ENCODE assay signal across 8 cellular contexts in the genomic region with DNA sequence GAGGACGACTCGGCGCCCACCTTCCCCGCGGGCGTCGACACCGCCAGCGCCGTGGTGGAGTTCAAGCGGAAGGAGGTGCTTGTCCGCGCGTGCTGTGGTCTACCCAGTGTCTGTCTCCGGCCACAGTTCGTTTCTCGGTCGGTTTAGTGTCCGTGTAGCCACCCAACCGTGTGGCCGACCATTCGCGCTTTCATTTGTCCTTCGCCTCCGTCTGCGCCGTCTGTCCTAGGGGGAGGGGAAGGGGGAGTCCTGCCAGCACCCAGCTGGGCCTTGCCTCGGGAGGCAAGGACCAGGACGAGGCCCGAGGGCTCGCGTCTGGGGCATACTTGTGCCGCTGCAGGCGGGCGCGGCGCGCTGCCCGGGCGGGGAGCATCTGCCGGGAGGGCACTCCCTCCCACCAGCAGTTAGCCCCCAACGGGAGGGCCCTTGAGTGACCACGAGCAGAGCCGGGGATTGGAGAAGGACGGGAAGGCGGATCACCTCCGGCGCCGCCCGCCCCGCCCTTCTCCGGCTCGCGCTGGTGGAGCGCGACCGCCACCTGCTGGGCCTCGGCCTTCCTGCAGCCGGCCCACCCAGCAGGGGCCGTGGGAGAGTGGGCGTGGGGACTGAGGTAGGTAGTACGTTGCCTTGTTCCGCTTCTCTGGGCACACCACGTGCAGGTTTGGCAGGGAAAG. TPM values are rescaled to one million over a fixed set of nuclear protein-coding genes. Genes with fewer than 3 reads are reported as not detected.
A peak's percentile ranks its signal among the peaks of the same experiment; 100 is the strongest.
DNase-seq lines count a peak whose midpoint lies in the region; ATAC-seq and TF ChIP-seq lines count a peak whose summit lies in the region.

No MANE protein-coding gene starts in this region.

- no peak overlapping the region for H3K9ac ChIP-seq in SK-N-MC (ENCODE audit: insufficient read length)

- H3K4me1 Mint-ChIP-seq in activated naive CD4-positive, alpha-beta T cell treated with anti-CD3 and anti-CD28 coated beads, Interleukin-2, amount 10 ng/mL, durations not matched to agents 7 days and 5 days: peaks cover 28% of the 10 kb centered on the region
- no peaks in the 10 kb centered on the region for H3K4me1 Mint-ChIP-seq in glutamatergic neuron (ENCODE audit: low read depth, unreplicated experiment)

- peak; percentile 81 for ATAC-seq in GM21529 (IDR thresholded peaks at IDR 0.05; ENCODE audit: unreplicated experiment)

- CTCF ChIA-PET in activated naive CD4-positive, alpha-beta T cell treated with anti-CD3 and anti-CD28 coated beads, Interleukin-2, amount 10 ng/mL, durations not matched to agents 7 days and 5 days (lab: Charles Lee): interaction anchor here (0.8 to 2.0 kb wide), 7 partner anchors 9 to 351 kb away, joined by 3 to 9 read pairs (median 3); no protein-coding TSS in a partner anchor

- no peaks in the 10 kb centered on the region for H3K9me3 Mint-ChIP-seq in activated naive CD4-positive, alpha-beta T cell treated with anti-CD3 and anti-CD28 coated beads, Interleukin-2, amount 10 ng/mL, durations not matched to agents 7 days and 5 days
- peaks cover 12% of the 10 kb centered on the region for H3K9me3 Mint-ChIP-seq in glutamatergic neuron (ENCODE audit: unreplicated experiment)

- no peak overlapping the region for H3K27ac ChIP-seq in SK-N-MC

- H3K27me3 Mint-ChIP-seq in activated naive CD4-positive, alpha-beta T cell treated with anti-CD3 and anti-CD28 coated beads, Interleukin-2, amount 10 ng/mL, durations not matched to agents 7 days and 5 days: peaks cover 56% of the 10 kb centered on the region
- H3K27me3 Mint-ChIP-seq in glutamatergic neuron (ENCODE audit: unreplicated experiment): peaks cover 11% of the 10 kb centered on the region

- peak; percentile 99 for TF ChIP-seq CTCF in glutamatergic neuron (IDR thresholded peaks at IDR 0.05; ENCODE audit: partially characterized antibody, unreplicated experiment)

- DNase-seq in DMS79 treated with DMSO at 0.1 percent for 48 hours (lab: John Stamatoyannopoulos, UW): peak; percentile 58
- DNase-seq in HuH-7.5 (ENCODE audit: low spot score): peak; percentile 58
- no peak for DNase-seq in SK-N-MC (ENCODE audit: low read depth, low spot score)
- DNase-seq in activated naive CD4-positive, alpha-beta T cell treated with anti-CD3 and anti-CD28 coated beads, Interleukin-2, amount 10 ng/mL, durations not matched to agents 7 days and 5 days: peak; percentile 81
- peak; percentile 86 for DNase-seq in glutamatergic neuron
- DNase-seq in occipital lobe (lab: John Stamatoyannopoulos, UW): peak; percentile 58
- DNase-seq in superior temporal gyrus (ENCODE audit: extremely low spot score): peak; percentile 61

- peak overlapping the region; percentile 64 for H3K4me3 Mint-ChIP-seq in activated naive CD4-positive, alpha-beta T cell treated with anti-CD3 and anti-CD28 coated beads, Interleukin-2, amount 10 ng/mL, durations not matched to agents 7 days and 5 days
- peak overlapping the region; percentile 78 for H3K4me3 Mint-ChIP-seq in glutamatergic neuron (ENCODE audit: unreplicated experiment)

- peak overlapping the region; percentile 70 for H3K4me3 ChIP-seq in SK-N-MC

- H3K36me3 Mint-ChIP-seq in activated naive CD4-positive, alpha-beta T cell treated with anti-CD3 and anti-CD28 coated beads, Interleukin-2, amount 10 ng/mL, durations not matched to agents 7 days and 5 days: no peaks in the 10 kb centered on the region
- no peaks in the 10 kb centered on the region for H3K36me3 Mint-ChIP-seq in glutamatergic neuron (ENCODE audit: unreplicated experiment)

- no peaks in the 10 kb centered on the region for H3K9me3 ChIP-seq in SK-N-MC (ENCODE audit: low read depth, low read length)

- H3K27ac Mint-ChIP-seq in activated naive CD4-positive, alpha-beta T cell treated with anti-CD3 and anti-CD28 coated beads, Interleukin-2, amount 10 ng/mL, durations not matched to agents 7 days and 5 days: no peak overlapping the region
- no peak overlapping the region for H3K27ac Mint-ChIP-seq in glutamatergic neuron (ENCODE audit: unreplicated experiment)

- H3K36me3 ChIP-seq in SK-N-MC (ENCODE audit: insufficient read depth, low read length): no peaks in the 10 kb centered on the region

RNA-seq across cellular contexts. Expression of gene RET, which starts 28.4 kb away (rescaled TPM):
- total RNA-seq in glutamatergic neuron (ENCODE audit: unreplicated experiment) (34.7 TPM), occipital lobe (0.94 TPM)

RNA-seq across cellular contexts. Expression of gene CSGALNACT2, which starts 33.0 kb away (rescaled TPM):
- total RNA-seq in glutamatergic neuron (ENCODE audit: unreplicated experiment): 28.3 TPM
- total RNA-seq in occipital lobe: 68.3 TPM

Comparison
In these comparisons a context has a peak if more than half of its experiments do, and no peak if none do; other contexts are left out.
1. RNA of gene RET, which starts 28.4 kb away (total RNA-seq): 34.7 TPM in glutamatergic neuron (single experiment); 0.94 TPM in occipital lobe (single experiment); every median in the first group is over 10 times any median in the second.